ENCODE assay signal across 8 cellular contexts in the genomic region with DNA sequence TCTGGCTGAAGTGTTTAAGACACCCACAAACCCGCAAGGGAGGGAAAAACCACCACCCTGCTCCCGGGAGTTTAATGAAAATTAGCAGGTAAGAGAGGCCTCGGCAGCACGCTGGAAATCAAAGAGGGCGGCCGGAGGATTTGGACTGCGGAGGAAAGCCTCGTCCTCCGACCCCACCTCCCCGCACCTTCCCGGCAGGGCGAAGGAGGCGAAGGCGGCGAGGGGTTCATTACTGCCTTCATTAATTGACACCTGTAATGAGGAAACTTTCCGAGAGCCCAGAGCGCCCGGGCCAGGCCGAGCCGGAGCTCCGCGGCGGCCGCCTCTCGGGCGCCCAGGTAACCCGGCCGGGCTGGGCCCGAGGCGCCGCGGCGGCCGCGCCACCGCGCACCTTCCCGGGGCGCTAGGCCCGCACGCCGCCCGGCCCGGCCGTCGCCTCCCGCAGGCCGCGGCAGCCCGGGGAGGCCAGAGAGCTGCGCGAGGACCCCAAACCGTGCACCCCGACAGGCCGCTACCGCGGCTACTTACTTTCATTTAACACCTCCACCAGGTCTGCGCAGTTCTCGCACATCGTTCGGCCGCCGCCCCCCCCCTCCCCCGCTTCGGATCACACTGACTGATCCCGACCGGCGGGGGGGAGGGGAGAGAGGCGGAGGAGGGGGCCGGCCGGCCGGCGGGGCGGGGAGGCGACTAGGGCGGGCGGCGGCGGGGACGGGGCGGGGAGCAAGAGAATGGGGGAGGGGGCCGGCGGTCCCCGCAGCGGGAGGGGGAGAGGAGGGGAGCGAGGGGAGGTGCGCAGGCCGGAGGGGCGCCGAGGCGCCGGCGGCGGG. TPM values are rescaled to one million over a fixed set of nuclear protein-coding genes. Genes with fewer than 3 reads are reported as not detected.
DNase-seq lines count a peak whose midpoint lies in the region; ATAC-seq, FAIRE-seq and TF ChIP-seq lines count a peak whose summit lies in the region.

No MANE protein-coding gene starts in this region.

- no peaks in the 10 kb centered on the region for H3K27me3 Mint-ChIP-seq in activated naive CD4-positive, alpha-beta T cell treated with anti-CD3 and anti-CD28 coated beads, Interleukin-2, amount 50 U/mL, for 24 hours

- TF ChIP-seq CTCF in D721Med (IDR thresholded peaks at IDR 0.05; ENCODE audit: insufficient read depth, missing control alignments) (no peak), pancreas (IDR thresholded peaks at IDR 0.05) (no peak)

- peaks cover 34% of the 10 kb centered on the region for H3K4me1 Mint-ChIP-seq in activated naive CD4-positive, alpha-beta T cell treated with anti-CD3 and anti-CD28 coated beads, Interleukin-2, amount 50 U/mL, for 24 hours

- H3K27ac Mint-ChIP-seq in activated naive CD4-positive, alpha-beta T cell treated with anti-CD3 and anti-CD28 coated beads, Interleukin-2, amount 50 U/mL, for 24 hours: peak overlapping the region; percentile 99

- H3K36me3 ChIP-seq in KOPT-K1 (ENCODE audit: insufficient read depth, low read length): peaks cover 30% of the 10 kb centered on the region
- H3K36me3 ChIP-seq in SK-N-MC (ENCODE audit: insufficient read depth, low read length): peaks cover 16% of the 10 kb centered on the region
- no peaks in the 10 kb centered on the region for H3K36me3 ChIP-seq in pancreas
- H3K36me3 ChIP-seq in thymus (ENCODE audit: control insufficient read depth, insufficient read depth): peaks cover 5% of the 10 kb centered on the region

- H3K9ac ChIP-seq in SK-N-MC (ENCODE audit: insufficient read length): peak overlapping the region; percentile 81

- ATAC-seq in GM21529 (IDR thresholded peaks at IDR 0.05; ENCODE audit: unreplicated experiment): peak; percentile 25
- peak; percentile 78 for ATAC-seq in Right ventricle myocardium inferior
- peak; percentile 72 to 80 (median 76) for ATAC-seq in pancreas

- H3K4me3 ChIP-seq in SK-N-MC (peak overlapping the region; percentile 85), pancreas (peak overlapping the region; percentile 66 to 89 (median 85)), thymus (ENCODE audit: low read length) (peak overlapping the region; percentile 99)

- H3K4me3 Mint-ChIP-seq in activated naive CD4-positive, alpha-beta T cell treated with anti-CD3 and anti-CD28 coated beads, Interleukin-2, amount 50 U/mL, for 24 hours: peak overlapping the region; percentile 96

- H3K36me3 Mint-ChIP-seq in activated naive CD4-positive, alpha-beta T cell treated with anti-CD3 and anti-CD28 coated beads, Interleukin-2, amount 50 U/mL, for 24 hours: peaks cover 3% of the 10 kb centered on the region

- no peaks in the 10 kb centered on the region for H3K9me3 Mint-ChIP-seq in activated naive CD4-positive, alpha-beta T cell treated with anti-CD3 and anti-CD28 coated beads, Interleukin-2, amount 50 U/mL, for 24 hours

- intact Hi-C loops in Right ventricle myocardium inferior (cut with DNase I) (loop anchor here (5.0 kb wide), 2 partner anchors 113 to 222 kb away; no protein-coding TSS in a partner anchor), pancreas (cut with DNase I) (loop anchor here in 1 of 3 donors (10.0 kb wide), 1 partner anchor 64 kb away; a partner anchor contains a TSS)

- 0 to 1% methylated on average over 34 to 80 of the region's 94 CpGs for WGBS in pancreas, 2 donors
- under 1% methylated on average over 88 of the region's 94 CpGs for WGBS in thymus

- peak; percentile 76 for DNase-seq in D721Med (ENCODE audit: insufficient read length, low spot score)
- DNase-seq in SK-N-MC (ENCODE audit: low read depth, low spot score): no peak
- peak; percentile 93 for DNase-seq in Right ventricle myocardium inferior (ENCODE audit: missing footprints)
- DNase-seq in pancreas: peak; percentile 85 to 94 (median 93)

- H3K27ac ChIP-seq in KOPT-K1 (ENCODE audit: low read depth, low read length, poor library complexity, severe bottlenecking): peak overlapping the region; percentile 76
- H3K27ac ChIP-seq in SK-N-MC: peak overlapping the region; percentile 68
- H3K27ac ChIP-seq in pancreas: peak overlapping the region; percentile 88 to 98 (median 95)
- H3K27ac ChIP-seq in thymus (ENCODE audit: low read depth): peak overlapping the region; percentile 99

- H3K4me1 ChIP-seq in pancreas (peaks cover 2 to 20% (median 14%) of the 10 kb centered on the region in 3 donors), thymus (ENCODE audit: control insufficient read depth, insufficient read depth, low read length) (peaks cover 2% of the 10 kb centered on the region)

- FAIRE-seq in D721Med (lab: Jason Lieb, UNC): no peak
- FAIRE-seq in pancreas (lab: Jason Lieb, UNC): no peak

- H3K27me3 ChIP-seq in pancreas: no peaks in the 10 kb centered on the region
- no peaks in the 10 kb centered on the region for H3K27me3 ChIP-seq in thymus (ENCODE audit: control insufficient read depth, insufficient read depth)

- no peaks in the 10 kb centered on the region for H3K9me3 ChIP-seq in KOPT-K1 (ENCODE audit: insufficient read depth, low read length, poor library complexity, severe bottlenecking)
- no peaks in the 10 kb centered on the region for H3K9me3 ChIP-seq in SK-N-MC (ENCODE audit: low read depth, low read length)
- H3K9me3 ChIP-seq in pancreas: no peaks in the 10 kb centered on the region
- H3K9me3 ChIP-seq in thymus (ENCODE audit: control insufficient read depth): peaks cover 1% of the 10 kb centered on the region

RNA-seq across cellular contexts. Expression of a gene that starts 0.6 kb away (rescaled TPM):
- 45.7 TPM for total RNA-seq in Right ventricle myocardium inferior
- 10 to 100 TPM; 30.0 to 58.9 (median 45.1) TPM for total RNA-seq in pancreas
- 10 to 100 TPM; 33.6 to 50.1 TPM for polyA plus RNA-seq in pancreas
- 102 TPM for polyA plus RNA-seq in thymus

Comparison
In these comparisons a context has a peak if more than half of its experiments do, and no peak if none do; other contexts are left out.
1. ATAC-seq: peak in every context shown above with its lines; median percentile 78 in Right ventricle myocardium inferior; 76 in pancreas; 25 in GM21529.